In genomic region chr2:28589746-28590463, GRCh38 we compare ENCODE assay signal across 24 cellular contexts.
A peak's percentile ranks its signal among the peaks of the same experiment; 100 is the strongest.
DNase-seq lines count a peak whose midpoint lies in the region; ATAC-seq and TF ChIP-seq lines count a peak whose summit lies in the region.
"Had no signal": no experiment of that assay in that cellular context is flagged by ENCODE, and none has a peak within 500 bp of the region (broad histone marks: within the 10 kb centered on the region; RNA-seq: fewer than 3 reads in every experiment).

No MANE protein-coding gene starts in this region.

- H3K9me3 ChIP-seq in psoas muscle (no peaks in the 10 kb centered on the region), T-helper 17 cell (ENCODE audit: control insufficient read depth, low read length, poor library complexity, severe bottlenecking) (no peaks in the 10 kb centered on the region)

- H3K27ac Mint-ChIP-seq in CD14-positive monocyte (peak overlapping the region in 5 of 7 donors; percentile 14 to 51 (median 22)), glutamatergic neuron (ENCODE audit: unreplicated experiment) (peak overlapping the region; percentile 0), T-helper 17 cell (no peak overlapping the region)
- H3K27ac Mint-ChIP-seq: CD8-positive, alpha-beta memory T cell had no signal

- H3K27me3 ChIP-seq in psoas muscle (ENCODE audit: insufficient read depth in 3 of 3, low read length in 2 of 3), result no peaks in the 10 kb centered on the region

- peak; percentile 4 for DNase-seq in activated CD8-positive, alpha-beta memory T cell treated with anti-CD3 and anti-CD28 coated beads, Interleukin-2, amount 50 U/mL, for 4 hours
- no peak for DNase-seq in activated CD8-positive, alpha-beta memory T cell treated with anti-CD3 and anti-CD28 coated beads for 24 hours
- DNase-seq in CD14-positive monocyte (ENCODE audit: low spot score) (no peak), glutamatergic neuron (no peak), psoas muscle (no peak), T-helper 17 cell (no peak)
- no peak for DNase-seq in effector CD8-positive, alpha-beta T cell (lab: John Stamatoyannopoulos, UW)
- DNase-seq: 8988T; AML-193; C1 segment of cervical spinal cord; CD8-positive, alpha-beta memory T cell; DMS53; GDM1; IMR-90; MV-4-11; NCI-H1105 treated with DMSO at 0.1 percent for 48 hours; NCI-H2029 treated with DMSO at 0.1 percent for 48 hours; NCI-H226; NCI-H524; NCI-H774; NK-92 treated with Interleukin-12 subunit alpha and Interleukin-12 subunit beta, amount 100 ng/mL, for 24 hours; SIG-M5 had no signal

- peaks cover 41% of the 10 kb centered on the region for H3K4me1 ChIP-seq in psoas muscle

- no peaks in the 10 kb centered on the region for H3K36me3 ChIP-seq in psoas muscle (ENCODE audit: insufficient read depth in 1 of 2, low read depth in 1 of 2)

- H3K9me3 Mint-ChIP-seq in CD14-positive monocyte (peaks cover 0 to 4% (median 0%) of the 10 kb centered on the region in 7 donors), glutamatergic neuron (ENCODE audit: unreplicated experiment) (no peaks in the 10 kb centered on the region)
- H3K9me3 Mint-ChIP-seq: CD8-positive, alpha-beta memory T cell had no signal

- peaks cover 0 to 2% (median 2%) of the 10 kb centered on the region in 3 donors for H3K27me3 Mint-ChIP-seq in CD14-positive monocyte (ENCODE audit: low read depth in 3 of 3)
- H3K27me3 Mint-ChIP-seq in glutamatergic neuron (ENCODE audit: unreplicated experiment), result peaks cover 6% of the 10 kb centered on the region
- H3K27me3 Mint-ChIP-seq in T-helper 17 cell, result no peaks in the 10 kb centered on the region

- no peak overlapping the region for H3K4me3 ChIP-seq in psoas muscle

- ATAC-seq in psoas muscle (no peak), HG03378 (IDR thresholded peaks at IDR 0.05; ENCODE audit: unreplicated experiment) (no peak), T-helper 17 cell (no peak)
- ATAC-seq: HCT116 had no signal

- peak overlapping the region; percentile 97 for H3K27ac ChIP-seq in psoas muscle

- 91 to 93% (median 92%) methylated on average over 15 of the region's 15 CpGs for WGBS in psoas muscle, 3 donors

- H3K4me1 Mint-ChIP-seq in CD14-positive monocyte (peaks cover 23% of the 10 kb centered on the region), glutamatergic neuron (ENCODE audit: low read depth, unreplicated experiment) (peaks cover 25% of the 10 kb centered on the region), T-helper 17 cell (peaks cover 39% of the 10 kb centered on the region)

- no peak for TF ChIP-seq CTCF in CD14-positive monocyte (IDR thresholded peaks at IDR 0.05)
- TF ChIP-seq CTCF in glutamatergic neuron (IDR thresholded peaks at IDR 0.05; ENCODE audit: partially characterized antibody, unreplicated experiment), result no peak
- no peak for TF ChIP-seq CTCF in psoas muscle (IDR thresholded peaks at IDR 0.05)

- no peak overlapping the region for H3K4me3 Mint-ChIP-seq in CD14-positive monocyte
- no peak overlapping the region for H3K4me3 Mint-ChIP-seq in glutamatergic neuron (ENCODE audit: unreplicated experiment)
- H3K4me3 Mint-ChIP-seq in T-helper 17 cell, result no peak overlapping the region
- H3K4me3 Mint-ChIP-seq: CD8-positive, alpha-beta memory T cell had no signal

- intact Hi-C loops in CD14-positive monocyte (cut with micrococcal nuclease), result loop anchor here (5.0 to 10.0 kb wide), 2 partner anchors 162 to 165 kb away; partner anchors contain the start of gene PPP1CB (in 2 of the 2)
- intact Hi-C loops in psoas muscle (cut with DNase I), result loop anchor here in 1 of 2 donors (10.0 kb wide), 1 partner anchor 125 kb away; no protein-coding TSS in a partner anchor

- H3K36me3 Mint-ChIP-seq in CD14-positive monocyte (peaks cover 2 to 3% of the 10 kb centered on the region in 2 donors), glutamatergic neuron (ENCODE audit: unreplicated experiment) (no peaks in the 10 kb centered on the region), T-helper 17 cell (ENCODE audit: low read depth) (no peaks in the 10 kb centered on the region)
- H3K36me3 Mint-ChIP-seq: CD8-positive, alpha-beta memory T cell had no signal
